Comparison of ENCODE assay signal across 14 cellular contexts in genomic region chr21:39094087-39094785, GRCh38.
DNase-seq lines count a peak whose midpoint lies in the region; ATAC-seq lines count a peak whose summit lies in the region.
"Had no signal": no experiment of that assay in that cellular context is flagged by ENCODE, and none has a peak within 500 bp of the region (broad histone marks: within the 10 kb centered on the region; RNA-seq: fewer than 3 reads in every experiment).

No MANE protein-coding gene starts in this region.

- H3K27ac ChIP-seq in right cardiac atrium (ENCODE audit: low read length): peak overlapping the region; percentile 42
- peak overlapping the region; percentile 23 for H3K27ac ChIP-seq in skeletal muscle tissue (ENCODE audit: low read depth, low read length)
- H3K27ac ChIP-seq: brain microvascular endothelial cell had no signal

- no peak overlapping the region for H3K9ac ChIP-seq in skeletal muscle tissue (ENCODE audit: low read depth in 1 of 3, low read length in 3 of 3)

- intact Hi-C loops in right cardiac atrium (cut with DNase I): no loop called here

- H3K4me1 ChIP-seq in right cardiac atrium (ENCODE audit: control insufficient read depth, insufficient read depth, low read length) (peaks cover 10% of the 10 kb centered on the region), skeletal muscle tissue (ENCODE audit: control insufficient read depth in 3 of 3, insufficient read depth in 3 of 3, low read length in 3 of 3) (peaks cover 13 to 33% (median 18%) of the 10 kb centered on the region in 3 donors)

- H3K36me3 ChIP-seq in skeletal muscle tissue (ENCODE audit: control insufficient read depth in 3 of 3, insufficient read depth in 3 of 3, low read length in 3 of 3): no peaks in the 10 kb centered on the region
- H3K36me3 ChIP-seq: brain microvascular endothelial cell had no signal

- 88% methylated on average over 11 of the region's 11 CpGs for WGBS in right cardiac atrium

- peak; percentile 35 for DNase-seq in GF-D8 (lab: John Stamatoyannopoulos, UW)
- peak; percentile 76 for DNase-seq in SKM-1 treated with dmso at 0.1 percent for 144 hours (lab: John Stamatoyannopoulos, UW; ENCODE audit: unreplicated experiment)
- peak in 1 of 3 donors; percentile 25 for DNase-seq in right cardiac atrium
- DNase-seq in NCI-H2171 (lab: John Stamatoyannopoulos, UW): no peak
- DNase-seq in NCI-H2029 (lab: John Stamatoyannopoulos, UW): no peak
- DNase-seq in stimulated activated CD4-positive, alpha-beta T cell treated with anti-CD3 and anti-CD28 coated beads, Interleukin-4, amount 100 ng/mL, for 1 hour: no peak
- DNase-seq: head of caudate nucleus; NCI-H1694; stimulated activated CD8-positive, alpha-beta memory T cell treated with anti-CD3 and anti-CD28 coated beads, Interleukin-4, amount 100 ng/mL, for 48 hours had no signal

- no peak for ATAC-seq in right cardiac atrium
- no peak for ATAC-seq in GM21381 (IDR thresholded peaks at IDR 0.05; ENCODE audit: unreplicated experiment)
- ATAC-seq: HCT116, T-cell had no signal

- H3K4me3 ChIP-seq in right cardiac atrium (ENCODE audit: low read length) (no peak overlapping the region), skeletal muscle tissue (ENCODE audit: low read length in 3 of 3) (no peak overlapping the region)

- H3K9me3 ChIP-seq in right cardiac atrium (ENCODE audit: control insufficient read depth, low read length): no peaks in the 10 kb centered on the region
- no peaks in the 10 kb centered on the region for H3K9me3 ChIP-seq in skeletal muscle tissue (ENCODE audit: control insufficient read depth in 3 of 3, low read length in 3 of 3)

- H3K27me3 ChIP-seq in right cardiac atrium (ENCODE audit: control insufficient read depth, insufficient read depth) (no peaks in the 10 kb centered on the region), skeletal muscle tissue (ENCODE audit: control insufficient read depth in 3 of 3, insufficient read depth in 3 of 3, low read length in 3 of 3) (no peaks in the 10 kb centered on the region)
- H3K27me3 ChIP-seq: brain microvascular endothelial cell had no signal

Comparison
In these comparisons a context has a peak if more than half of its experiments do, and no peak if none do; other contexts are left out.
1. DNase-seq: peak in GF-D8 (single experiment) and SKM-1 treated with dmso at 0.1 percent for 144 hours (single experiment); none in NCI-H2171 (single experiment), NCI-H2029 (single experiment) and stimulated activated CD4-positive, alpha-beta T cell treated with anti-CD3 and anti-CD28 coated beads, Interleukin-4, amount 100 ng/mL, for 1 hour (single experiment).